In the genomic region with DNA sequence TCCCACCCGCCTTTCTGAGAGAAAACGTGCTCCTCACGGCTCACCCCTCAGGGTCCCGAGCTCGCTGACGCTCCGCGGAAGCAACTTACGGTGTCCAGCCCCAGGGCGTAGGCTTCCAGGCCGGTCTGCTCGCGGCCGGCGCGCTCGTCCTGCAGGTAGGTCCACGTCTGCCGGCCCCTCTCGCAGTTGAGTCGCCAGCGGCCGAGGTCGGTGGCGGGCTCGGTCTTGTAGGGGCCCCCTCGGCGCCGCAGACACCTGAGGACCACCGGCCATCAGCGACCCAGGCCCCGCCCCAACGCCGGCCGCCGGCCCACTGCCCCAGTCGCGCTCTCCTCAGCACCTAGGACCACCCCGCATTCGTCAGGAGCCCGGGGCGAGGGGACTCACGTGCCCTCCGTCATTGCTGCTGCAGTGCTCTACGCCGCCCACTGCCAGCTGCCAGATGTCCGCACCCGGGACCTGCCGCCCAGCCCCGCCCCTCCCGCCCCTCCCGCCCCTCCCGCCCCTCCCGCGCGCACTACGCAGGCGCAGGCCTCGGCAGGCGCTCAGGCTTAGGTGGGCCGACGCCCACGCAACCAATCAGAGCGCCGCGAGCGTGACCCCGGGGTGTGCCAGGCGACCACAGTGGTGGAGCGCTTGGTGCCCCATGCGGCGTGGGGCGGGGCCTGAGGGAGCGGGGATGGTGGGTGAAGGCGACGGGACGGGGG, we compare ENCODE assay signal across 8 cellular contexts. TPM values are rescaled to one million over a fixed set of nuclear protein-coding genes. Genes with fewer than 3 reads are reported as not detected.
DNase-seq lines count a peak whose midpoint lies in the region; ATAC-seq and TF ChIP-seq lines count a peak whose summit lies in the region.

A gene (minus strand): TSS at position 430 of the 707 bp plus-strand sequence. CDS start 29 bp downstream, at position 401.

- no peaks in the 10 kb centered on the region for H3K27me3 ChIP-seq in hepatocyte
- no peaks in the 10 kb centered on the region for H3K27me3 ChIP-seq in aorta (ENCODE audit: control insufficient read depth in 1 of 2, insufficient read depth in 2 of 2, low read length in 1 of 2)

- H3K36me3 ChIP-seq in hepatocyte (replicated peaks; ENCODE audit: insufficient read depth, low read depth) (no peaks in the 10 kb centered on the region), aorta (ENCODE audit: control insufficient read depth in 1 of 2, insufficient read depth in 2 of 2, low read length in 1 of 2) (peaks cover 0 to 2% of the 10 kb centered on the region in 2 donors)

- H3K4me3 ChIP-seq in hepatocyte (peak within 1 kb of the TSS; percentile 84), aorta (ENCODE audit: low read length in 2 of 2) (peak within 1 kb of the TSS; percentile 69 to 95)

- H2AFZ ChIP-seq in hepatocyte, result peak within 1 kb of the TSS; percentile 86

- no peaks in the 10 kb centered on the region for H3K9me2 ChIP-seq in hepatocyte (replicated peaks; ENCODE audit: insufficient read depth)

- H3K27ac ChIP-seq in hepatocyte (peak within 1 kb of the TSS; percentile 91), aorta (ENCODE audit: low read depth in 1 of 2, low read length in 2 of 2) (peak within 1 kb of the TSS; percentile 20 to 76)

- 0% methylated on average over 21 of the region's 77 CpGs for WGBS in hepatocyte (ENCODE audit: low lambda C conversion rate, missing lambda C conversion rate)
- 0% methylated on average over 51 to 77 of the region's 77 CpGs for WGBS in aorta, 2 donors

- H3K4me2 ChIP-seq in hepatocyte, result peak within 1 kb of the TSS; percentile 94

- TF ChIP-seq CTCF in hepatocyte (IDR thresholded peaks at IDR 0.05; ENCODE audit: poor library complexity), result no peak

- H3K79me2 ChIP-seq in hepatocyte, result peaks cover 64% of the 10 kb centered on the region

- peaks cover 13% of the 10 kb centered on the region for H3K4me1 ChIP-seq in hepatocyte (ENCODE audit: insufficient read depth)
- peaks cover 0 to 3% of the 10 kb centered on the region in 2 donors for H3K4me1 ChIP-seq in aorta (ENCODE audit: control insufficient read depth in 1 of 2, insufficient read depth in 2 of 2, low read length in 2 of 2)

- peak; percentile 53 for ATAC-seq in GM18517 (IDR thresholded peaks at IDR 0.05; ENCODE audit: unreplicated experiment)
- ATAC-seq in HG03039 (IDR thresholded peaks at IDR 0.05; ENCODE audit: unreplicated experiment), result peak; percentile 80
- peak; percentile 96 for ATAC-seq in aorta (ENCODE audit: low FRiP score)

- peaks cover 40% of the 10 kb centered on the region for H4K20me1 ChIP-seq in hepatocyte (ENCODE audit: insufficient read depth, poor library complexity, severe bottlenecking)

- H3K9me3 ChIP-seq in hepatocyte (ENCODE audit: low read depth) (no peaks in the 10 kb centered on the region), aorta (ENCODE audit: control insufficient read depth, low read length) (no peaks in the 10 kb centered on the region)

- DNase-seq in NCI-H2081 treated with DMSO at 0.1 percent for 48 hours (lab: John Stamatoyannopoulos, UW), result peak; percentile 66
- peak; percentile 79 for DNase-seq in T1000 (lab: John Stamatoyannopoulos, UW)
- peak; percentile 100 for DNase-seq in astrocyte of the hippocampus (ENCODE audit: low read depth, low spot score)
- DNase-seq in hepatocyte (ENCODE audit: low spot score), result peak; percentile 100
- DNase-seq in renal cortical epithelial cell (ENCODE audit: low read depth), result peak; percentile 85
- peak; percentile 99 to 100 for DNase-seq in aorta

- intact Hi-C loops in aorta (cut with DNase I), result loop anchor here in 1 of 2 donors (5.0 kb wide), 3 partner anchors 59 to 256 kb away; a partner anchor contains a TSS

RNA-seq across cellular contexts. Expression of the gene that starts here (rescaled TPM):
- total RNA-seq in hepatocyte, result 122 and 146 TPM in 2 replicates
- 131 TPM in 2 replicates for polyA plus RNA-seq in hepatocyte
- 34.2 and 80.6 TPM in 2 replicates for total RNA-seq in renal cortical epithelial cell
- 10 to 100 TPM; 60.2 to 85.2 TPM for total RNA-seq in aorta
- 10 to 100 TPM in 1 of 2 donors, 1 to 10 TPM in 1; 9.3 to 52.0 TPM for polyA plus RNA-seq in aorta

Comparison
In these comparisons a context has a peak if more than half of its experiments do, and no peak if none do; other contexts are left out.
1. Peak in every context shown above with its lines: DNase-seq, ATAC-seq, H3K4me3 ChIP-seq and H3K27ac ChIP-seq.